In the genomic region with DNA sequence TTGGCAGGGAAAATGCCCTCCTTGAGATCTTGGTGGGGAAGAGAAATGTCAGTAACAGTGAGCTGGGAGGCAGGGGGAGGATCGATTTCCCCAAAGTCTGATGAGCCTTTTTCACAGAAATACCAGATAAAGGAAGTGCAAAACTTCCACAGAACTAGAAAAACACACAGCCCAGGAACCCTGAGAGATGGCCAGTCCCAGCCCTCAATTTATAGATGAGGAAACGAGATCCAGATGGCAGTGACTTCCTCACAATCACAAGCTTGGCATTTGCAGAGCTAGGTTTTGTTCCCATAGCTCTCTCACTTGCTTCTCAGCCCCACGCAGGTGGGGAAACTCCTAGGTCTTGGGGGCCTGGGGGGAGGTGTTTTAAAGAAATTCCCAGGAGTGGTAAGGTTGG, we compare ENCODE assay signal across 1 cellular context.
TF ChIP-seq lines count a peak whose summit lies in the region.

No MANE protein-coding gene starts in this region.

TF ChIP-seq in GM23338, 12 proteins besides CTCF, POLR2A, EP300 and RAD21 (continued from another document):
- TF ChIP-seq, protein P1, sequence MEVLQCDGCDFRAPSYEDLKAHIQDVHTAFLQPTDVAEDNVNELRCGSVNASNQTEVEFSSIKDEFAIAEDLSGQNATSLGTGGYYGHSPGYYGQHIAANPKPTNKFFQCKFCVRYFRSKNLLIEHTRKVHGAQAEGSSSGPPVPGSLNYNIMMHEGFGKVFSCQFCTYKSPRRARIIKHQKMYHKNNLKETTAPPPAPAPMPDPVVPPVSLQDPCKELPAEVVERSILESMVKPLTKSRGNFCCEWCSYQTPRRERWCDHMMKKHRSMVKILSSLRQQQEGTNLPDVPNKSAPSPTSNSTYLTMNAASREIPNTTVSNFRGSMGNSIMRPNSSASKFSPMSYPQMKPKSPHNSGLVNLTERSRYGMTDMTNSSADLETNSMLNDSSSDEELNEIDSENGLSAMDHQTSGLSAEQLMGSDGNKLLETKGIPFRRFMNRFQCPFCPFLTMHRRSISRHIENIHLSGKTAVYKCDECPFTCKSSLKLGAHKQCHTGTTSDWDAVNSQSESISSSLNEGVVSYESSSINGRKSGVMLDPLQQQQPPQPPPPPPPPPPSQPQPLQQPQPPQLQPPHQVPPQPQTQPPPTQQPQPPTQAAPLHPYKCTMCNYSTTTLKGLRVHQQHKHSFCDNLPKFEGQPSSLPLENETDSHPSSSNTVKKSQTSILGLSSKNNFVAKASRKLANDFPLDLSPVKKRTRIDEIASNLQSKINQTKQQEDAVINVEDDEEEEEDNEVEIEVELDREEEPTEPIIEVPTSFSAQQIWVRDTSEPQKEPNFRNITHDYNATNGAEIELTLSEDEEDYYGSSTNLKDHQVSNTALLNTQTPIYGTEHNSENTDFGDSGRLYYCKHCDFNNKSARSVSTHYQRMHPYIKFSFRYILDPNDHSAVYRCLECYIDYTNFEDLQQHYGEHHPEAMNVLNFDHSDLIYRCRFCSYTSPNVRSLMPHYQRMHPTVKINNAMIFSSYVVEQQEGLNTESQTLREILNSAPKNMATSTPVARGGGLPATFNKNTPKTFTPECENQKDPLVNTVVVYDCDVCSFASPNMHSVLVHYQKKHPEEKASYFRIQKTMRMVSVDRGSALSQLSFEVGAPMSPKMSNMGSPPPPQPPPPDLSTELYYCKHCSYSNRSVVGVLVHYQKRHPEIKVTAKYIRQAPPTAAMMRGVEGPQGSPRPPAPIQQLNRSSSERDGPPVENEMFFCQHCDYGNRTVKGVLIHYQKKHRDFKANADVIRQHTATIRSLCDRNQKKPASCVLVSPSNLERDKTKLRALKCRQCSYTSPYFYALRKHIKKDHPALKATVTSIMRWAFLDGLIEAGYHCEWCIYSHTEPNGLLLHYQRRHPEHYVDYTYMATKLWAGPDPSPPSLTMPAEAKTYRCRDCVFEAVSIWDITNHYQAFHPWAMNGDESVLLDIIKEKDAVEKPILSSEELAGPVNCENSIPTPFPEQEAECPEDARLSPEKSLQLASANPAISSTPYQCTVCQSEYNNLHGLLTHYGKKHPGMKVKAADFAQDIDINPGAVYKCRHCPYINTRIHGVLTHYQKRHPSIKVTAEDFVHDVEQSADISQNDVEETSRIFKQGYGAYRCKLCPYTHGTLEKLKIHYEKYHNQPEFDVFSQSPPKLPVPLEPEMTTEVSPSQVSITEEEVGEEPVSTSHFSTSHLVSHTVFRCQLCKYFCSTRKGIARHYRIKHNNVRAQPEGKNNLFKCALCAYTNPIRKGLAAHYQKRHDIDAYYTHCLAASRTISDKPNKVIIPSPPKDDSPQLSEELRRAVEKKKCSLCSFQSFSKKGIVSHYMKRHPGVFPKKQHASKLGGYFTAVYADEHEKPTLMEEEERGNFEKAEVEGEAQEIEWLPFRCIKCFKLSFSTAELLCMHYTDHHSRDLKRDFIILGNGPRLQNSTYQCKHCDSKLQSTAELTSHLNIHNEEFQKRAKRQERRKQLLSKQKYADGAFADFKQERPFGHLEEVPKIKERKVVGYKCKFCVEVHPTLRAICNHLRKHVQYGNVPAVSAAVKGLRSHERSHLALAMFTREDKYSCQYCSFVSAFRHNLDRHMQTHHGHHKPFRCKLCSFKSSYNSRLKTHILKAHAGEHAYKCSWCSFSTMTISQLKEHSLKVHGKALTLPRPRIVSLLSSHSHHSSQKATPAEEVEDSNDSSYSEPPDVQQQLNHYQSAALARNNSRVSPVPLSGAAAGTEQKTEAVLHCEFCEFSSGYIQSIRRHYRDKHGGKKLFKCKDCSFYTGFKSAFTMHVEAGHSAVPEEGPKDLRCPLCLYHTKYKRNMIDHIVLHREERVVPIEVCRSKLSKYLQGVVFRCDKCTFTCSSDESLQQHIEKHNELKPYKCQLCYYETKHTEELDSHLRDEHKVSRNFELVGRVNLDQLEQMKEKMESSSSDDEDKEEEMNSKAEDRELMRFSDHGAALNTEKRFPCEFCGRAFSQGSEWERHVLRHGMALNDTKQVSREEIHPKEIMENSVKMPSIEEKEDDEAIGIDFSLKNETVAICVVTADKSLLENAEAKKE (CRISPR knock-in tag; IDR thresholded peaks at IDR 0.05), result no peak
- TF ChIP-seq, protein P2, sequence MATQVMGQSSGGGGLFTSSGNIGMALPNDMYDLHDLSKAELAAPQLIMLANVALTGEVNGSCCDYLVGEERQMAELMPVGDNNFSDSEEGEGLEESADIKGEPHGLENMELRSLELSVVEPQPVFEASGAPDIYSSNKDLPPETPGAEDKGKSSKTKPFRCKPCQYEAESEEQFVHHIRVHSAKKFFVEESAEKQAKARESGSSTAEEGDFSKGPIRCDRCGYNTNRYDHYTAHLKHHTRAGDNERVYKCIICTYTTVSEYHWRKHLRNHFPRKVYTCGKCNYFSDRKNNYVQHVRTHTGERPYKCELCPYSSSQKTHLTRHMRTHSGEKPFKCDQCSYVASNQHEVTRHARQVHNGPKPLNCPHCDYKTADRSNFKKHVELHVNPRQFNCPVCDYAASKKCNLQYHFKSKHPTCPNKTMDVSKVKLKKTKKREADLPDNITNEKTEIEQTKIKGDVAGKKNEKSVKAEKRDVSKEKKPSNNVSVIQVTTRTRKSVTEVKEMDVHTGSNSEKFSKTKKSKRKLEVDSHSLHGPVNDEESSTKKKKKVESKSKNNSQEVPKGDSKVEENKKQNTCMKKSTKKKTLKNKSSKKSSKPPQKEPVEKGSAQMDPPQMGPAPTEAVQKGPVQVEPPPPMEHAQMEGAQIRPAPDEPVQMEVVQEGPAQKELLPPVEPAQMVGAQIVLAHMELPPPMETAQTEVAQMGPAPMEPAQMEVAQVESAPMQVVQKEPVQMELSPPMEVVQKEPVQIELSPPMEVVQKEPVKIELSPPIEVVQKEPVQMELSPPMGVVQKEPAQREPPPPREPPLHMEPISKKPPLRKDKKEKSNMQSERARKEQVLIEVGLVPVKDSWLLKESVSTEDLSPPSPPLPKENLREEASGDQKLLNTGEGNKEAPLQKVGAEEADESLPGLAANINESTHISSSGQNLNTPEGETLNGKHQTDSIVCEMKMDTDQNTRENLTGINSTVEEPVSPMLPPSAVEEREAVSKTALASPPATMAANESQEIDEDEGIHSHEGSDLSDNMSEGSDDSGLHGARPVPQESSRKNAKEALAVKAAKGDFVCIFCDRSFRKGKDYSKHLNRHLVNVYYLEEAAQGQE (IDR thresholded peaks at IDR 0.05; ENCODE audit: unreplicated experiment), result no peak
- TF ChIP-seq STAT1 (IDR thresholded peaks at IDR 0.05; ENCODE audit: unreplicated experiment) (no peak), EZH2phosphoT487 (IDR thresholded peaks at IDR 0.05; ENCODE audit: unreplicated experiment) (no peak), NANOG (IDR thresholded peaks at IDR 0.05; ENCODE audit: borderline replicate concordance) (no peak), ZNF114 (CRISPR knock-in tag; IDR thresholded peaks at IDR 0.05) (no peak), EZH2 (IDR thresholded peaks at IDR 0.05; ENCODE audit: low read depth, unreplicated experiment) (no peak), POLR2AphosphoS5 (IDR thresholded peaks at IDR 0.05; ENCODE audit: low read depth) (no peak), CREB1 (CRISPR knock-in tag; IDR thresholded peaks at IDR 0.05; ENCODE audit: low read depth) (no peak), ZNF331 (CRISPR knock-in tag; IDR thresholded peaks at IDR 0.05; ENCODE audit: low read depth) (no peak)
- TF ChIP-seq, protein P3, sequence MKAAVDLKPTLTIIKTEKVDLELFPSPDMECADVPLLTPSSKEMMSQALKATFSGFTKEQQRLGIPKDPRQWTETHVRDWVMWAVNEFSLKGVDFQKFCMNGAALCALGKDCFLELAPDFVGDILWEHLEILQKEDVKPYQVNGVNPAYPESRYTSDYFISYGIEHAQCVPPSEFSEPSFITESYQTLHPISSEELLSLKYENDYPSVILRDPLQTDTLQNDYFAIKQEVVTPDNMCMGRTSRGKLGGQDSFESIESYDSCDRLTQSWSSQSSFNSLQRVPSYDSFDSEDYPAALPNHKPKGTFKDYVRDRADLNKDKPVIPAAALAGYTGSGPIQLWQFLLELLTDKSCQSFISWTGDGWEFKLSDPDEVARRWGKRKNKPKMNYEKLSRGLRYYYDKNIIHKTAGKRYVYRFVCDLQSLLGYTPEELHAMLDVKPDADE (IDR thresholded peaks at IDR 0.05), result no peak
